In the genomic region with DNA sequence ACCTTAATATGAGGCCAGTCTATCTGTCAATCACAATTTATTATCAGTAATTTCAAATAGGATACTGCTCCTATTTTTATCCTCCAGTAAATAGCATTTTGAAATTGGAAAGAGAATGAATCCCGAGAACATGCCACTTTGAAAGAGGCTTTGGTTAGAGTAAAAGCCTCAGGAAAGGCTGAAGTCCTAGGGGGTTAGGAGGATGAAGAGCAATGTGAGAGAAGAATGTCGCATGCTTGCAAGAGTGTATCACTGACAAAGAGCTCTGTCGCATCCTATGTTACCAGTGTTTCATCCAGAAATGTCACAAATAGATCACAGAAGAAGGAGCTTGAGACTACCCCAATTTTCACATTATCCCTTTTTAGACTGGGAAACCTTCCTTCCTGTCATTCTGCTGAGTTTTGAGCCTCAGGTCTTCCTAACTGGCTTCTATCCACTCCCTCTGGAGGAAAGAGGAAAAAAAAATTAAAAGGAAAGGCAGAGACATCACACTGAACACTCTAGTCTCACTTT, we compare ENCODE assay signal across 16 cellular contexts. TPM values are rescaled to one million over a fixed set of nuclear protein-coding genes. Genes with fewer than 3 reads are reported as not detected.
"Had no signal": no experiment of that assay in that cellular context is flagged by ENCODE, and none has a peak within 500 bp of the region (broad histone marks: within the 10 kb centered on the region; RNA-seq: fewer than 3 reads in every experiment).

No MANE protein-coding gene starts in this region.

- H3K36me3 Mint-ChIP-seq: activated naive CD4-positive, alpha-beta T cell treated with anti-CD3 and anti-CD28 coated beads, Interleukin-2, amount 10 ng/mL, durations not matched to agents 7 days and 5 days; stimulated activated memory B cell treated with anti-CD40 and anti-IgM and Interleukin-4, amounts not matched to agents 10 μg/mL and 1 μg/mL and 100 μg/mL, for 72 hours had no signal

- H3K27me3 Mint-ChIP-seq: activated CD4-positive, alpha-beta memory T cell treated with anti-CD3 and anti-CD28 coated beads, Interleukin-2, amount 10 ng/mL, durations not matched to agents 7 days and 5 days; activated CD4-positive, alpha-beta T cell treated with anti-CD3 and anti-CD28 coated beads for 36 hours; activated naive CD4-positive, alpha-beta T cell treated with anti-CD3 and anti-CD28 coated beads, Interleukin-2, amount 10 ng/mL, durations not matched to agents 7 days and 5 days; activated T-cell treated with anti-CD3 and anti-CD28 coated beads, Interleukin-2, amount 50 U/mL, for 24 hours; stimulated activated memory B cell treated with anti-CD40 and anti-IgM and Interleukin-4, amounts not matched to agents 10 μg/mL and 1 μg/mL and 100 μg/mL, for 72 hours had no signal

- H3K27ac ChIP-seq: ascending aorta, epithelial cell of prostate, neutrophil, WERI-Rb-1 had no signal

- H3K4me1 ChIP-seq: ascending aorta had no signal

- DNase-seq: activated CD4-positive, alpha-beta memory T cell treated with anti-CD3 and anti-CD28 coated beads, Interleukin-2, amount 10 ng/mL, durations not matched to agents 7 days and 5 days; activated CD4-positive, alpha-beta T cell treated with anti-CD3 and anti-CD28 coated beads for 36 hours; activated naive CD4-positive, alpha-beta T cell treated with anti-CD3 and anti-CD28 coated beads, Interleukin-2, amount 10 ng/mL, durations not matched to agents 7 days and 5 days; activated T-cell treated with anti-CD3 and anti-CD28 coated beads, Interleukin-2, amount 50 U/mL, for 24 hours; dermis blood vessel endothelial cell; foreskin melanocyte; head of caudate nucleus; left colon; T1000; WERI-Rb-1 had no signal

- H3K36me3 ChIP-seq: ascending aorta, neutrophil, WERI-Rb-1 had no signal

- H3K27ac Mint-ChIP-seq: activated CD4-positive, alpha-beta memory T cell treated with anti-CD3 and anti-CD28 coated beads, Interleukin-2, amount 10 ng/mL, durations not matched to agents 7 days and 5 days; activated CD4-positive, alpha-beta T cell treated with anti-CD3 and anti-CD28 coated beads for 36 hours; activated naive CD4-positive, alpha-beta T cell treated with anti-CD3 and anti-CD28 coated beads, Interleukin-2, amount 10 ng/mL, durations not matched to agents 7 days and 5 days; activated T-cell treated with anti-CD3 and anti-CD28 coated beads, Interleukin-2, amount 50 U/mL, for 24 hours; stimulated activated memory B cell treated with anti-CD40 and anti-IgM and Interleukin-4, amounts not matched to agents 10 μg/mL and 1 μg/mL and 100 μg/mL, for 72 hours had no signal

- H3K27me3 ChIP-seq: ascending aorta, neutrophil had no signal

- H3K4me3 ChIP-seq: ascending aorta, lung had no signal

- H3K4me3 Mint-ChIP-seq: activated CD4-positive, alpha-beta memory T cell treated with anti-CD3 and anti-CD28 coated beads, Interleukin-2, amount 10 ng/mL, durations not matched to agents 7 days and 5 days; activated CD4-positive, alpha-beta T cell treated with anti-CD3 and anti-CD28 coated beads for 36 hours; activated naive CD4-positive, alpha-beta T cell treated with anti-CD3 and anti-CD28 coated beads, Interleukin-2, amount 10 ng/mL, durations not matched to agents 7 days and 5 days; activated T-cell treated with anti-CD3 and anti-CD28 coated beads, Interleukin-2, amount 50 U/mL, for 24 hours; stimulated activated memory B cell treated with anti-CD40 and anti-IgM and Interleukin-4, amounts not matched to agents 10 μg/mL and 1 μg/mL and 100 μg/mL, for 72 hours had no signal

- H3K9me3 ChIP-seq: ascending aorta, neutrophil had no signal

- ATAC-seq: activated CD4-positive, alpha-beta T cell treated with anti-CD3 and anti-CD28 coated beads for 36 hours; left colon; stimulated activated memory B cell treated with anti-CD40 and anti-IgM and Interleukin-4, amounts not matched to agents 10 μg/mL and 1 μg/mL and 100 μg/mL, for 72 hours had no signal

- H3K9me3 Mint-ChIP-seq: activated CD4-positive, alpha-beta memory T cell treated with anti-CD3 and anti-CD28 coated beads, Interleukin-2, amount 10 ng/mL, durations not matched to agents 7 days and 5 days; activated naive CD4-positive, alpha-beta T cell treated with anti-CD3 and anti-CD28 coated beads, Interleukin-2, amount 10 ng/mL, durations not matched to agents 7 days and 5 days; activated T-cell treated with anti-CD3 and anti-CD28 coated beads, Interleukin-2, amount 50 U/mL, for 24 hours; stimulated activated memory B cell treated with anti-CD40 and anti-IgM and Interleukin-4, amounts not matched to agents 10 μg/mL and 1 μg/mL and 100 μg/mL, for 72 hours had no signal

- H3K4me1 Mint-ChIP-seq: activated CD4-positive, alpha-beta memory T cell treated with anti-CD3 and anti-CD28 coated beads, Interleukin-2, amount 10 ng/mL, durations not matched to agents 7 days and 5 days; activated CD4-positive, alpha-beta T cell treated with anti-CD3 and anti-CD28 coated beads for 36 hours; activated naive CD4-positive, alpha-beta T cell treated with anti-CD3 and anti-CD28 coated beads, Interleukin-2, amount 10 ng/mL, durations not matched to agents 7 days and 5 days; stimulated activated memory B cell treated with anti-CD40 and anti-IgM and Interleukin-4, amounts not matched to agents 10 μg/mL and 1 μg/mL and 100 μg/mL, for 72 hours had no signal

RNA-seq across cellular contexts. Expression of gene GPM6A, which starts 39.8 kb away (rescaled TPM):
- polyA plus RNA-seq: fibroblast of lung had no signal
